ENCODE assay signal across 8 cellular contexts in genomic region chr21:44880762-44881585, GRCh38. TPM values are rescaled to one million over a fixed set of nuclear protein-coding genes. Genes with fewer than 3 reads are reported as not detected.
DNase-seq lines count a peak whose midpoint lies in the region; ATAC-seq lines count a peak whose summit lies in the region.

No MANE protein-coding gene starts in this region.

- H3K9me3 Mint-ChIP-seq in activated CD4-positive, alpha-beta T cell treated with anti-CD3 and anti-CD28 coated beads, Interleukin-2, amount 10 ng/mL, durations not matched to agents 24 days and 14 days = no peaks in the 10 kb centered on the region
- no peaks in the 10 kb centered on the region for H3K9me3 Mint-ChIP-seq in T-helper 1 cell treated with Interleukin-12 subunit alpha and Interleukin-12 subunit beta and Interleukin-4 antibody, amounts not matched to agents 30 μg/mL and 1 μg/mL, for 36 hours

- peaks cover 8% of the 10 kb centered on the region for H3K36me3 Mint-ChIP-seq in activated CD4-positive, alpha-beta T cell treated with anti-CD3 and anti-CD28 coated beads, Interleukin-2, amount 10 ng/mL, durations not matched to agents 24 days and 14 days (ENCODE audit: low read depth)
- peaks cover 7% of the 10 kb centered on the region for H3K36me3 Mint-ChIP-seq in T-helper 1 cell treated with Interleukin-12 subunit alpha and Interleukin-12 subunit beta and Interleukin-4 antibody, amounts not matched to agents 30 μg/mL and 1 μg/mL, for 36 hours (ENCODE audit: low read depth)

- DNase-seq in activated CD4-positive, alpha-beta T cell treated with anti-CD3 and anti-CD28 coated beads, Interleukin-2, amount 10 ng/mL, durations not matched to agents 24 days and 14 days = peak; percentile 71
- no peak for DNase-seq in activated CD4-positive, alpha-beta T cell treated with anti-CD3 and anti-CD28 coated beads, Interleukin-2, amount 50 U/mL, for 48 hours
- DNase-seq in glomerular visceral epithelial cell (ENCODE audit: extremely low spot score) (peak; percentile 90), substantia nigra (lab: John Stamatoyannopoulos, UW) (no peak), DMS114 treated with DMSO at 0.1 percent for 48 hours (lab: John Stamatoyannopoulos, UW; ENCODE audit: unreplicated experiment) (no peak), mesenteric fat pad (ENCODE audit: low spot score) (no peak)

- intact Hi-C loops in activated CD4-positive, alpha-beta T cell treated with anti-CD3 and anti-CD28 coated beads, Interleukin-2, amount 10 ng/mL, durations not matched to agents 24 days and 14 days (cut with micrococcal nuclease) = no loop called here

- peak overlapping the region; percentile 18 for H3K4me3 Mint-ChIP-seq in activated CD4-positive, alpha-beta T cell treated with anti-CD3 and anti-CD28 coated beads, Interleukin-2, amount 10 ng/mL, durations not matched to agents 24 days and 14 days
- H3K4me3 Mint-ChIP-seq in T-helper 1 cell treated with Interleukin-12 subunit alpha and Interleukin-12 subunit beta and Interleukin-4 antibody, amounts not matched to agents 30 μg/mL and 1 μg/mL, for 36 hours = peak overlapping the region; percentile 23

- no peak for ATAC-seq in GM18873 (IDR thresholded peaks at IDR 0.05; ENCODE audit: low FRiP score, unreplicated experiment)

- H3K4me1 Mint-ChIP-seq in activated CD4-positive, alpha-beta T cell treated with anti-CD3 and anti-CD28 coated beads, Interleukin-2, amount 10 ng/mL, durations not matched to agents 24 days and 14 days = peaks cover 24% of the 10 kb centered on the region
- peaks cover 21% of the 10 kb centered on the region for H3K4me1 Mint-ChIP-seq in T-helper 1 cell treated with Interleukin-12 subunit alpha and Interleukin-12 subunit beta and Interleukin-4 antibody, amounts not matched to agents 30 μg/mL and 1 μg/mL, for 36 hours (ENCODE audit: low read depth)

- H3K27ac Mint-ChIP-seq in activated CD4-positive, alpha-beta T cell treated with anti-CD3 and anti-CD28 coated beads, Interleukin-2, amount 10 ng/mL, durations not matched to agents 24 days and 14 days = peak overlapping the region; percentile 76
- peak overlapping the region; percentile 84 for H3K27ac Mint-ChIP-seq in T-helper 1 cell treated with Interleukin-12 subunit alpha and Interleukin-12 subunit beta and Interleukin-4 antibody, amounts not matched to agents 30 μg/mL and 1 μg/mL, for 36 hours

- H3K27ac ChIP-seq in substantia nigra (ENCODE audit: low read depth, low read length, poor library complexity, severe bottlenecking) = peak overlapping the region; percentile 45

- H3K27me3 Mint-ChIP-seq in activated CD4-positive, alpha-beta T cell treated with anti-CD3 and anti-CD28 coated beads, Interleukin-2, amount 10 ng/mL, durations not matched to agents 24 days and 14 days = no peaks in the 10 kb centered on the region
- no peaks in the 10 kb centered on the region for H3K27me3 Mint-ChIP-seq in T-helper 1 cell treated with Interleukin-12 subunit alpha and Interleukin-12 subunit beta and Interleukin-4 antibody, amounts not matched to agents 30 μg/mL and 1 μg/mL, for 36 hours (ENCODE audit: low read depth)

RNA-seq across cellular contexts. Expression of gene PTTG1IP, which starts 7.5 kb away (rescaled TPM):
- total RNA-seq in activated CD4-positive, alpha-beta T cell treated with anti-CD3 and anti-CD28 coated beads, Interleukin-2, amount 10 ng/mL, durations not matched to agents 24 days and 14 days = 44.2 and 46.5 TPM in 2 replicates
- 161 TPM for total RNA-seq in mesenteric fat pad

RNA-seq across cellular contexts. Expression of gene ITGB2, which starts 39.7 kb away (rescaled TPM):
- 265 and 266 TPM in 2 replicates for total RNA-seq in activated CD4-positive, alpha-beta T cell treated with anti-CD3 and anti-CD28 coated beads, Interleukin-2, amount 10 ng/mL, durations not matched to agents 24 days and 14 days
- total RNA-seq in mesenteric fat pad = 131 TPM

RNA-seq across cellular contexts. Expression of gene SLX9, which starts 58.9 kb away (rescaled TPM):
- total RNA-seq in activated CD4-positive, alpha-beta T cell treated with anti-CD3 and anti-CD28 coated beads, Interleukin-2, amount 10 ng/mL, durations not matched to agents 24 days and 14 days = 74.6 and 80.8 TPM in 2 replicates
- 31.8 TPM for total RNA-seq in mesenteric fat pad

Comparison
In these comparisons a context has a peak if more than half of its experiments do, and no peak if none do; other contexts are left out.
1. DNase-seq: peak in activated CD4-positive, alpha-beta T cell treated with anti-CD3 and anti-CD28 coated beads, Interleukin-2, amount 10 ng/mL, durations not matched to agents 24 days and 14 days (single experiment) and glomerular visceral epithelial cell (single experiment); none in activated CD4-positive, alpha-beta T cell treated with anti-CD3 and anti-CD28 coated beads, Interleukin-2, amount 50 U/mL, for 48 hours (0 of 2), substantia nigra (0 of 49), DMS114 treated with DMSO at 0.1 percent for 48 hours (single experiment) and mesenteric fat pad (single experiment).